ENCODE assay signal across 18 cellular contexts in genomic region chr7:45987521-45988290, GRCh38.
"Had no signal": no experiment of that assay in that cellular context is flagged by ENCODE, and none has a peak within 500 bp of the region (broad histone marks: within the 10 kb centered on the region; RNA-seq: fewer than 3 reads in every experiment).

No MANE protein-coding gene starts in this region.

- H3K4me3 ChIP-seq: colonic mucosa, esophagus squamous epithelium, transverse colon had no signal

- H3K36me3 Mint-ChIP-seq: activated naive CD4-positive, alpha-beta T cell treated with anti-CD3 and anti-CD28 coated beads, Interleukin-2, amount 10 ng/mL, durations not matched to agents 7 days and 5 days had no signal

- H3K4me1 ChIP-seq: colonic mucosa, esophagus squamous epithelium, transverse colon had no signal

- H3K27ac Mint-ChIP-seq: activated CD4-positive, alpha-beta memory T cell treated with anti-CD3 and anti-CD28 coated beads, Interleukin-2, amount 10 ng/mL, durations not matched to agents 7 days and 5 days; activated CD4-positive, alpha-beta T cell treated with anti-CD3 and anti-CD28 coated beads for 36 hours; activated naive CD4-positive, alpha-beta T cell treated with anti-CD3 and anti-CD28 coated beads, Interleukin-2, amount 10 ng/mL, durations not matched to agents 7 days and 5 days; activated naive CD8-positive, alpha-beta T cell treated with anti-CD3 and anti-CD28 coated beads, Interleukin-2, amount 50 U/mL, for 24 hours; progenitor cell of endocrine pancreas; WTC11 had no signal

- H3K9me3 ChIP-seq: colonic mucosa, esophagus squamous epithelium, transverse colon had no signal

- H3K27me3 Mint-ChIP-seq: activated CD4-positive, alpha-beta memory T cell treated with anti-CD3 and anti-CD28 coated beads, Interleukin-2, amount 10 ng/mL, durations not matched to agents 7 days and 5 days; activated CD4-positive, alpha-beta T cell treated with anti-CD3 and anti-CD28 coated beads for 36 hours; activated naive CD4-positive, alpha-beta T cell treated with anti-CD3 and anti-CD28 coated beads, Interleukin-2, amount 10 ng/mL, durations not matched to agents 7 days and 5 days; activated naive CD8-positive, alpha-beta T cell treated with anti-CD3 and anti-CD28 coated beads, Interleukin-2, amount 50 U/mL, for 24 hours; central memory CD8-positive, alpha-beta T cell had no signal

- H3K36me3 ChIP-seq: brain microvascular endothelial cell, colonic mucosa, esophagus squamous epithelium, transverse colon had no signal

- H3K9me3 Mint-ChIP-seq: activated CD4-positive, alpha-beta memory T cell treated with anti-CD3 and anti-CD28 coated beads, Interleukin-2, amount 10 ng/mL, durations not matched to agents 7 days and 5 days; activated naive CD4-positive, alpha-beta T cell treated with anti-CD3 and anti-CD28 coated beads, Interleukin-2, amount 10 ng/mL, durations not matched to agents 7 days and 5 days; activated naive CD8-positive, alpha-beta T cell treated with anti-CD3 and anti-CD28 coated beads, Interleukin-2, amount 50 U/mL, for 24 hours had no signal

- ATAC-seq: activated CD4-positive, alpha-beta T cell treated with anti-CD3 and anti-CD28 coated beads for 36 hours; activated naive CD8-positive, alpha-beta T cell treated with anti-CD3 and anti-CD28 coated beads, Interleukin-2, amount 50 U/mL, for 24 hours; activated T-cell treated with anti-CD3 and anti-CD28 coated beads, Interleukin-2, amount 50 U/mL, for 4 hours; left colon; stimulated activated naive CD8-positive, alpha-beta T cell treated with anti-CD3 and anti-CD28 coated beads, Interleukin-15, Interleukin-2, amounts not matched to agents 100 U/mL and 50 U/mL, for 24 hours; WTC11 had no signal

- FAIRE-seq: TTC549 had no signal

- H3K27me3 ChIP-seq: brain microvascular endothelial cell, colonic mucosa, esophagus squamous epithelium, transverse colon had no signal

- H3K4me1 Mint-ChIP-seq: activated CD4-positive, alpha-beta memory T cell treated with anti-CD3 and anti-CD28 coated beads, Interleukin-2, amount 10 ng/mL, durations not matched to agents 7 days and 5 days; activated CD4-positive, alpha-beta T cell treated with anti-CD3 and anti-CD28 coated beads for 36 hours; activated naive CD4-positive, alpha-beta T cell treated with anti-CD3 and anti-CD28 coated beads, Interleukin-2, amount 10 ng/mL, durations not matched to agents 7 days and 5 days; activated naive CD8-positive, alpha-beta T cell treated with anti-CD3 and anti-CD28 coated beads, Interleukin-2, amount 50 U/mL, for 24 hours; central memory CD8-positive, alpha-beta T cell had no signal

- H3K4me3 Mint-ChIP-seq: activated CD4-positive, alpha-beta memory T cell treated with anti-CD3 and anti-CD28 coated beads, Interleukin-2, amount 10 ng/mL, durations not matched to agents 7 days and 5 days; activated CD4-positive, alpha-beta T cell treated with anti-CD3 and anti-CD28 coated beads for 36 hours; activated naive CD4-positive, alpha-beta T cell treated with anti-CD3 and anti-CD28 coated beads, Interleukin-2, amount 10 ng/mL, durations not matched to agents 7 days and 5 days; activated naive CD8-positive, alpha-beta T cell treated with anti-CD3 and anti-CD28 coated beads, Interleukin-2, amount 50 U/mL, for 24 hours; activated T-cell treated with anti-CD3 and anti-CD28 coated beads, Interleukin-2, amount 50 U/mL, for 4 hours; central memory CD8-positive, alpha-beta T cell; WTC11 had no signal

- DNase-seq: activated CD4-positive, alpha-beta memory T cell treated with anti-CD3 and anti-CD28 coated beads, Interleukin-2, amount 10 ng/mL, durations not matched to agents 7 days and 5 days; activated CD4-positive, alpha-beta T cell treated with anti-CD3 and anti-CD28 coated beads for 36 hours; activated naive CD4-positive, alpha-beta T cell treated with anti-CD3 and anti-CD28 coated beads, Interleukin-2, amount 10 ng/mL, durations not matched to agents 7 days and 5 days; activated naive CD8-positive, alpha-beta T cell treated with anti-CD3 and anti-CD28 coated beads, Interleukin-2, amount 50 U/mL, for 24 hours; activated T-cell treated with anti-CD3 and anti-CD28 coated beads, Interleukin-2, amount 50 U/mL, for 4 hours; anterior cingulate cortex; brain microvascular endothelial cell; esophagus squamous epithelium; left colon; stimulated activated naive CD8-positive, alpha-beta T cell treated with anti-CD3 and anti-CD28 coated beads, Interleukin-15, Interleukin-2, amounts not matched to agents 100 U/mL and 50 U/mL, for 24 hours; substantia nigra; SW 1271; transverse colon had no signal

- H3K27ac ChIP-seq: brain microvascular endothelial cell, colonic mucosa, esophagus squamous epithelium, transverse colon had no signal
